Comparison of ENCODE assay signal across 8 cellular contexts in genomic region chr21:45074048-45074817, GRCh38. TPM values are rescaled to one million over a fixed set of nuclear protein-coding genes. Genes with fewer than 3 reads are reported as not detected.
DNase-seq lines count a peak whose midpoint lies in the region; ATAC-seq and TF ChIP-seq lines count a peak whose summit lies in the region.

Gene ADARB1, plus strand, starts transcription at chr21:45074580. Its CDS starts 97,077 bp downstream, at chr21:45171657.

- H3K27ac ChIP-seq in HL-60 (replicated peaks), result no peak within 1 kb of the TSS

- H3K4me3 Mint-ChIP-seq in glutamatergic neuron (ENCODE audit: unreplicated experiment), result peak within 1 kb of the TSS; percentile 91

- peak; percentile 72 for TF ChIP-seq POLR2A in GM18505 (IDR thresholded peaks at IDR 0.05; ENCODE audit: borderline replicate concordance, extremely low read depth, insufficient read depth, insufficient read length)

- DNase-seq in 8988T (peak; percentile 82), HL-60 (ENCODE audit: low read depth in 1 of 2, low spot score in 1 of 2) (peak in 1 of 2 experiments; percentile 23), SK-N-DZ (ENCODE audit: low spot score) (peak; percentile 52), glutamatergic neuron (peak; percentile 75), omental fat pad (ENCODE audit: low spot score) (no peak), ureter (ENCODE audit: low spot score) (no peak)
- DNase-seq in activated naive CD4-positive, alpha-beta T cell treated with anti-CD3 and anti-CD28 coated beads, Interleukin-2, amount 50 U/mL, for 72 hours (ENCODE audit: low spot score in 2 of 2), result peak; percentile 71 to 80

- peaks cover 11% of the 10 kb centered on the region for H3K27me3 ChIP-seq in HL-60 (ENCODE audit: insufficient read depth, poor library complexity, severe bottlenecking)

- TF ChIP-seq CTCF in HL-60 (IDR thresholded peaks at IDR 0.05; ENCODE audit: insufficient read depth, low read length) (no peak), glutamatergic neuron (IDR thresholded peaks at IDR 0.05; ENCODE audit: partially characterized antibody, unreplicated experiment) (no peak), omental fat pad (IDR thresholded peaks at IDR 0.05) (no peak)

- H3K9me3 Mint-ChIP-seq in activated naive CD4-positive, alpha-beta T cell treated with anti-CD3 and anti-CD28 coated beads, Interleukin-2, amount 50 U/mL, for 72 hours, result no peaks in the 10 kb centered on the region
- peaks cover 6% of the 10 kb centered on the region for H3K9me3 Mint-ChIP-seq in glutamatergic neuron (ENCODE audit: unreplicated experiment)

- ATAC-seq in GM18505 (IDR thresholded peaks at IDR 0.05; ENCODE audit: unreplicated experiment), result peak; percentile 65
- peak; percentile 55 to 69 for ATAC-seq in activated naive CD4-positive, alpha-beta T cell treated with anti-CD3 and anti-CD28 coated beads, Interleukin-2, amount 50 U/mL, for 72 hours
- ATAC-seq in omental fat pad (ENCODE audit: low FRiP score), result peak; percentile 67

- H3K27ac Mint-ChIP-seq in activated naive CD4-positive, alpha-beta T cell treated with anti-CD3 and anti-CD28 coated beads, Interleukin-2, amount 50 U/mL, for 72 hours, result peak within 1 kb of the TSS; percentile 84 to 98
- peak within 1 kb of the TSS; percentile 79 for H3K27ac Mint-ChIP-seq in glutamatergic neuron (ENCODE audit: unreplicated experiment)

- peaks cover 9% of the 10 kb centered on the region for H3K27me3 Mint-ChIP-seq in glutamatergic neuron (ENCODE audit: unreplicated experiment)

- peak within 1 kb of the TSS; percentile 75 for H3K4me3 ChIP-seq in HL-60 (replicated peaks; ENCODE audit: insufficient read depth, low read length)

- H3K4me1 Mint-ChIP-seq in glutamatergic neuron (ENCODE audit: low read depth, unreplicated experiment), result peaks cover 15% of the 10 kb centered on the region

- H3K36me3 Mint-ChIP-seq in activated naive CD4-positive, alpha-beta T cell treated with anti-CD3 and anti-CD28 coated beads, Interleukin-2, amount 50 U/mL, for 72 hours, result peaks cover 0 to 11% of the 10 kb centered on the region in 2 donors
- no peaks in the 10 kb centered on the region for H3K36me3 Mint-ChIP-seq in glutamatergic neuron (ENCODE audit: unreplicated experiment)

RNA-seq across cellular contexts. Expression of gene ADARB1, which starts in this region (rescaled TPM):
- polyA plus RNA-seq in SK-N-DZ (2014; cell fraction: cytosol; rRNA removed), result 2.5 and 3.1 TPM in 2 replicates
- 7.2 and 12.7 TPM in 2 replicates for polyA plus RNA-seq in SK-N-DZ (2014; cell fraction: nucleus; rRNA removed)
- total RNA-seq in activated naive CD4-positive, alpha-beta T cell treated with anti-CD3 and anti-CD28 coated beads, Interleukin-2, amount 50 U/mL, for 72 hours, result 10 to 100 TPM; 24.4 to 37.4 TPM
- total RNA-seq in glutamatergic neuron (ENCODE audit: unreplicated experiment), result 49.2 TPM
- 10 to 100 TPM; 17.3 to 38.3 (median 23.3) TPM for total RNA-seq in omental fat pad
- 23.9 TPM for total RNA-seq in ureter

Comparison
In these comparisons a context has a peak if more than half of its experiments do, and no peak if none do; other contexts are left out.
1. DNase-seq: peak in 8988T (single experiment), SK-N-DZ (single experiment), activated naive CD4-positive, alpha-beta T cell treated with anti-CD3 and anti-CD28 coated beads, Interleukin-2, amount 50 U/mL, for 72 hours (2 of 2) and glutamatergic neuron (single experiment); none in omental fat pad (single experiment) and ureter (single experiment).
2. Peak in every context shown above with its lines, with median percentiles within 50 percentile points of each other: ATAC-seq.